Comparison of ENCODE assay signal across 1 cellular context in genomic region chr18:9097349-9097748, GRCh38.
TF ChIP-seq lines count a peak whose summit lies in the region.

No MANE protein-coding gene starts in this region.

TF ChIP-seq in IMR-90, 13 proteins besides CTCF, POLR2A, EP300 and RAD21:
- TF ChIP-seq MXI1 (IDR thresholded peaks at IDR 0.05; ENCODE audit: borderline replicate concordance, low read depth, low read length) = no peak
- no peak for TF ChIP-seq ELK1 (IDR thresholded peaks at IDR 0.05; ENCODE audit: borderline replicate concordance, low read depth, low read length)
- no peak for TF ChIP-seq RCOR1 (IDR thresholded peaks at IDR 0.05; ENCODE audit: insufficient replicate concordance, low read length)
- no peak for TF ChIP-seq CEBPB (IDR thresholded peaks at IDR 0.05; ENCODE audit: low read depth, low read length)
- no peak for TF ChIP-seq MAZ (IDR thresholded peaks at IDR 0.05; ENCODE audit: borderline replicate concordance, low read depth, low read length)
- TF ChIP-seq BHLHE40 (IDR thresholded peaks at IDR 0.05; ENCODE audit: low read depth, low read length) = no peak
- TF ChIP-seq USF2 (IDR thresholded peaks at IDR 0.05; ENCODE audit: low read depth, low read length) = no peak
- no peak for TF ChIP-seq SMC3 (IDR thresholded peaks at IDR 0.05; ENCODE audit: low read depth, low read length)
- TF ChIP-seq FOS (IDR thresholded peaks at IDR 0.05; ENCODE audit: low read depth, low read length) = no peak
- TF ChIP-seq CHD1 (IDR thresholded peaks at IDR 0.05; ENCODE audit: low read depth, low read length) = no peak
- no peak for TF ChIP-seq MAFK (IDR thresholded peaks at IDR 0.05; ENCODE audit: low read depth, low read length)
- TF ChIP-seq RFX5 (IDR thresholded peaks at IDR 0.05; ENCODE audit: low read depth, low read length) = no peak
- no peak for TF ChIP-seq NFE2L2 (IDR thresholded peaks at IDR 0.05; ENCODE audit: low read depth, low read length)
